7 cellular contexts compared by ENCODE assay signal in genomic region chr12:48972213-48973021, GRCh38. TPM values are rescaled to one million over a fixed set of nuclear protein-coding genes. Genes with fewer than 3 reads are reported as not detected.
DNase-seq lines count a peak whose midpoint lies in the region; ATAC-seq, FAIRE-seq and TF ChIP-seq lines count a peak whose summit lies in the region.

No MANE protein-coding gene starts in this region.

- no peak overlapping the region for H3K4me3 ChIP-seq in retinal pigment epithelial cell (ENCODE audit: low read length)

- peak; percentile 69 for FAIRE-seq in GM12891 (lab: Jason Lieb, UNC)

- DNase-seq in GM12891 (ENCODE audit: insufficient read length, low spot score) = no peak
- DNase-seq in NOMO-1 treated with dmso at 0.1 percent for 144 hours (lab: John Stamatoyannopoulos, UW; ENCODE audit: unreplicated experiment) = peak; percentile 69
- peak; percentile 38 for DNase-seq in amniotic epithelial cell (ENCODE audit: low read depth)
- DNase-seq in retinal pigment epithelial cell (ENCODE audit: low read depth) = no peak
- no peak for DNase-seq in RKO (ENCODE audit: low spot score)

- TF ChIP-seq POLR2A in GM12891 (IDR thresholded peaks at IDR 0.05; ENCODE audit: low read depth, low read length) = no peak

- ATAC-seq in GM21529 (IDR thresholded peaks at IDR 0.05; ENCODE audit: unreplicated experiment) = no peak
- no peak for ATAC-seq in GM21786 (IDR thresholded peaks at IDR 0.05; ENCODE audit: unreplicated experiment)

- TF ChIP-seq CTCF in retinal pigment epithelial cell (conservative IDR thresholded peaks at IDR 0.05; ENCODE audit: low read depth, low read length) = peak; percentile 17

TF ChIP-seq in GM12891, 5 proteins besides CTCF, POLR2A, EP300 and RAD21:
- TF ChIP-seq POU2F2 (IDR thresholded peaks at IDR 0.05; ENCODE audit: low read depth, low read length) (no peak), SPI1 (IDR thresholded peaks at IDR 0.05; ENCODE audit: low read depth, low read length) (no peak), POLR2AphosphoS5 (IDR thresholded peaks at IDR 0.05; ENCODE audit: low read depth, low read length) (no peak), PAX5 (IDR thresholded peaks at IDR 0.05; ENCODE audit: insufficient read depth, low read length, severe bottlenecking) (no peak), TAF1 (IDR thresholded peaks at IDR 0.05; ENCODE audit: low read depth, low read length) (no peak)

RNA-seq across cellular contexts. Expression of gene WNT10B, which starts 0.9 kb away (rescaled TPM):
- 0.30 TPM for polyA plus RNA-seq in GM12891 (2012; ENCODE audit: low read depth, missing spikeins)

RNA-seq across cellular contexts. Expression of gene WNT1, which starts 5.7 kb away (rescaled TPM):
- polyA plus RNA-seq in GM12891 (2012; ENCODE audit: low read depth, missing spikeins) = not detected

RNA-seq across cellular contexts. Expression of gene ARF3, which starts 15.1 kb away (rescaled TPM):
- 121 TPM for polyA plus RNA-seq in GM12891 (2012; ENCODE audit: low read depth, missing spikeins)

RNA-seq across cellular contexts. Expression of gene DDN, which starts 26.8 kb away (rescaled TPM):
- 2.0 TPM for polyA plus RNA-seq in GM12891 (2012; ENCODE audit: low read depth, missing spikeins)

RNA-seq across cellular contexts. Expression of gene PRKAG1, which starts 46.2 kb away (rescaled TPM):
- polyA plus RNA-seq in GM12891 (2012; ENCODE audit: low read depth, missing spikeins) = 49.9 TPM

Comparison
In these comparisons a context has a peak if more than half of its experiments do, and no peak if none do; other contexts are left out.
1. DNase-seq: peak in NOMO-1 treated with dmso at 0.1 percent for 144 hours (single experiment) and amniotic epithelial cell (single experiment); none in GM12891 (single experiment), retinal pigment epithelial cell (single experiment) and RKO (single experiment).